In the genomic region with DNA sequence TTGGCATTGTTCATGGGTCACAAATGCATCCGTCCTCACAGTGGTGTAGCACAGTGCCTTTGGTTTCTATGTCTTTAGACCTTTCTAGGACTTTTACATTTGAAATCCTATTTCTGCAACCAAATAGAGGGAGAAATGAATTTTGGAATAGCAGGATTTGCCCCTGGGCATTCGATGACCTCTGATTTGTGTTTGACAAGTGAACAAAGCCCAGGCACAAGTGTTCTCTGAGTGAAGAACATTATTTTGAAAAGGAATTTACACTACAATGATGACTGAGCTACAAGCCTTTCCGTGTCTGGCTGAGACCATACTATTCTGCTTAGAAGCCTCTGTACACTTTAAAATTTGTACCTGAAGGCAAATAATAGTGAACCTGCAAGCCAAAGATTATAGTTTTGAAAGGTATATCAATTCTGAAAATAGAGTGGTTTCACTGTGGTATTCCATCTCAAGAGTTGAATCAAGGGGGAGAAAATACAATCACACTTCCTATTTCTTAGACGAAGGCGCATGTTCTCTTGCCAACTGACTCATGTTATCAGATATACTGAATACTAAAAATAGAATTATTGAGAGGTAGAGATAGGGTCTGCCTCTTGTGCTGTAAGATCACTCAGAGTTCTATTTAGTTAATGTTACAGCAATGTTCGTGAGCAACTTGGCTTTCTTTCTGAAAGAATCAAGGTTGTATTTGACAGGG, we compare ENCODE assay signal across 14 cellular contexts.
DNase-seq lines count a peak whose midpoint lies in the region; ATAC-seq and TF ChIP-seq lines count a peak whose summit lies in the region.
"Had no signal": no experiment of that assay in that cellular context is flagged by ENCODE, and none has a peak within 500 bp of the region (broad histone marks: within the 10 kb centered on the region; RNA-seq: fewer than 3 reads in every experiment).

No MANE protein-coding gene starts in this region.

- no peaks in the 10 kb centered on the region for H3K4me1 ChIP-seq in CD8-positive, alpha-beta T cell (ENCODE audit: insufficient read depth, low read length)

- CTCF ChIA-PET in CD8-positive, alpha-beta T cell (lab: Charles Lee) = interaction anchor here (1.0 kb wide), 1 partner anchor 558 kb away, joined by 3 read pairs; no protein-coding TSS in a partner anchor

- no peaks in the 10 kb centered on the region for H3K9me3 ChIP-seq in CD8-positive, alpha-beta T cell (ENCODE audit: low read length)
- H3K9me3 ChIP-seq in T-helper 17 cell (ENCODE audit: control insufficient read depth, low read length, poor library complexity, severe bottlenecking) = no peaks in the 10 kb centered on the region

- H3K4me1 Mint-ChIP-seq in CD8-positive, alpha-beta T cell (ENCODE audit: low read depth) = no peaks in the 10 kb centered on the region
- H3K4me1 Mint-ChIP-seq in T-helper 17 cell = peaks cover 7% of the 10 kb centered on the region

- no peak overlapping the region for H3K27ac ChIP-seq in CD8-positive, alpha-beta T cell (ENCODE audit: low read depth, low read length)

- H3K36me3 Mint-ChIP-seq in CD8-positive, alpha-beta T cell = peaks cover 62% of the 10 kb centered on the region
- H3K36me3 Mint-ChIP-seq in T-helper 17 cell (ENCODE audit: low read depth) = peaks cover 4% of the 10 kb centered on the region

- H3K27ac Mint-ChIP-seq in CD8-positive, alpha-beta T cell = peak overlapping the region; percentile 32
- H3K27ac Mint-ChIP-seq in T-helper 17 cell = peak overlapping the region; percentile 39
- H3K27ac Mint-ChIP-seq: stimulated activated naive CD8-positive, alpha-beta T cell treated with anti-CD3 and anti-CD28 coated beads, Interleukin-15, Interleukin-2, amounts not matched to agents 100 ng/mL and 50 ng/mL, for 24 hours had no signal

- intact Hi-C loops in CD8-positive, alpha-beta T cell (cut with DNase I, micrococcal nuclease) = no loop called here

- no peaks in the 10 kb centered on the region for H3K9me3 Mint-ChIP-seq in CD8-positive, alpha-beta T cell
- H3K9me3 Mint-ChIP-seq: stimulated activated naive CD8-positive, alpha-beta T cell treated with anti-CD3 and anti-CD28 coated beads, Interleukin-15, Interleukin-2, amounts not matched to agents 100 ng/mL and 50 ng/mL, for 24 hours had no signal

- H3K4me3 Mint-ChIP-seq in CD8-positive, alpha-beta T cell = no peak overlapping the region
- no peak overlapping the region for H3K4me3 Mint-ChIP-seq in T-helper 17 cell
- H3K4me3 Mint-ChIP-seq: stimulated activated naive CD8-positive, alpha-beta T cell treated with anti-CD3 and anti-CD28 coated beads, Interleukin-15, Interleukin-2, amounts not matched to agents 100 ng/mL and 50 ng/mL, for 24 hours had no signal

- H3K4me3 ChIP-seq in CD8-positive, alpha-beta T cell (ENCODE audit: low read depth, low read length) = no peak overlapping the region

- no peak for DNase-seq in CD8-positive, alpha-beta T cell
- DNase-seq in T-helper 17 cell (no peak), ecto neural progenitor cell (ENCODE audit: low spot score) (no peak), AML-193 (lab: John Stamatoyannopoulos, UW) (no peak)
- no peak for DNase-seq in activated effector memory CD4-positive, alpha-beta T cell treated with Interleukin-2 at 50 U/mL for 16 hours
- DNase-seq: activated CD8-positive, alpha-beta memory T cell treated with anti-CD3 and anti-CD28 coated beads, Interleukin-2, amount 50 U/mL, for 48 hours; cerebellar nuclear complex; midbrain; NCI-H2081; NCI-H82 had no signal

- H3K27me3 ChIP-seq in CD8-positive, alpha-beta T cell (ENCODE audit: insufficient read depth, low read length) = no peaks in the 10 kb centered on the region

- ATAC-seq in CD8-positive, alpha-beta T cell = no peak
- ATAC-seq in GM18909 (IDR thresholded peaks at IDR 0.05; ENCODE audit: poor library complexity, unreplicated experiment) (peak; percentile 35), HG02884 (IDR thresholded peaks at IDR 0.05; ENCODE audit: unreplicated experiment) (peak; percentile 55), T-helper 17 cell (no peak), HG03378 (IDR thresholded peaks at IDR 0.05; ENCODE audit: unreplicated experiment) (no peak)

- TF ChIP-seq CTCF in CD8-positive, alpha-beta T cell (IDR thresholded peaks at IDR 0.05) = no peak

- no peaks in the 10 kb centered on the region for H3K36me3 ChIP-seq in CD8-positive, alpha-beta T cell (ENCODE audit: insufficient read depth, low read length)

- POLR2A ChIA-PET in CD8-positive, alpha-beta T cell (lab: Charles Lee) = no interaction called here

- no peaks in the 10 kb centered on the region for H3K27me3 Mint-ChIP-seq in CD8-positive, alpha-beta T cell (ENCODE audit: low read depth)
- no peaks in the 10 kb centered on the region for H3K27me3 Mint-ChIP-seq in T-helper 17 cell
- H3K27me3 Mint-ChIP-seq: stimulated activated naive CD8-positive, alpha-beta T cell treated with anti-CD3 and anti-CD28 coated beads, Interleukin-15, Interleukin-2, amounts not matched to agents 100 ng/mL and 50 ng/mL, for 24 hours had no signal

Comparison
In these comparisons a context has a peak if more than half of its experiments do, and no peak if none do; other contexts are left out.
1. ATAC-seq: peak in GM18909 (single experiment) and HG02884 (single experiment); none in CD8-positive, alpha-beta T cell (single experiment), T-helper 17 cell (single experiment) and HG03378 (single experiment).